5 cellular contexts compared by ENCODE assay signal in genomic region chr16:47056061-47056460, GRCh38.
DNase-seq lines count a peak whose midpoint lies in the region; ATAC-seq, FAIRE-seq and TF ChIP-seq lines count a peak whose summit lies in the region.
"Not testable (repeated sequence)": the region's sequence is repeated elsewhere in the genome, so short reads cannot be mapped to it uniquely, and the experiment has no call there.

No MANE protein-coding gene starts in this region.

- H3K36me3 ChIP-seq in HepG2 (replicated peaks in 1 of 2; ENCODE audit: control insufficient read depth in 1 of 2, insufficient read depth in 2 of 2, low read length in 2 of 2); sigmoid colon: not testable (repeated sequence)

- peak; percentile 5 for DNase-seq in activated T-cell treated with anti-CD3 and anti-CD28 coated beads, Interleukin-2, amount 50 U/mL, for 24 hours
- peak; percentile 66 for DNase-seq in cardiac septum (ENCODE audit: low spot score)
- not testable (repeated sequence) for DNase-seq in HepG2 (ENCODE audit: low spot score); neural crest cell (ENCODE audit: low read depth, low spot score)
- peak; percentile 22 for DNase-seq in sigmoid colon

- not testable (repeated sequence) for H3K4me3 ChIP-seq in HepG2 (replicated peaks in 1 of 3; ENCODE audit: insufficient read depth in 1 of 3, low read depth in 2 of 3, low read length in 3 of 3); sigmoid colon

- H3K27me3 ChIP-seq in HepG2 (ENCODE audit: control insufficient read depth in 1 of 2, insufficient read depth in 2 of 2, low read length in 2 of 2); sigmoid colon: not testable (repeated sequence)

- not testable (repeated sequence) for H4K20me1 ChIP-seq in HepG2 (ENCODE audit: insufficient read depth, low read length)

- TF ChIP-seq RAD21 in HepG2 (CRISPR knock-in tag; IDR thresholded peaks at IDR 0.05) = not testable (repeated sequence)

- POLR2A ChIA-PET in HepG2 (lab: Yijun Ruan, JAX) = not testable (repeated sequence)

- in situ Hi-C loops in HepG2 (cut with HindIII; ENCODE audit: extremely low pct_ligation_motif_present, low pct_unique_long_range_greater_than_20kb) = not testable (repeated sequence)

- H3K36me3 Mint-ChIP-seq in activated T-cell treated with anti-CD3 and anti-CD28 coated beads, Interleukin-2, amount 50 U/mL, for 24 hours (ENCODE audit: low read depth); neural crest cell (ENCODE audit: low read depth): not testable (repeated sequence)

- H3K4me1 ChIP-seq in HepG2 (ENCODE audit: insufficient read depth, low read length) = peaks cover 76% of the 10 kb centered on the region
- H3K4me1 ChIP-seq in sigmoid colon = not testable (repeated sequence)

- not testable (repeated sequence) for TF ChIP-seq CTCF in HepG2 (CRISPR knock-in tag; IDR thresholded peaks at IDR 0.05); neural crest cell (conservative IDR thresholded peaks at IDR 0.05); sigmoid colon (IDR thresholded peaks at IDR 0.05)

- H3K4me2 ChIP-seq in HepG2 (ENCODE audit: low read depth, low read length) = not testable (repeated sequence)

- TF ChIP-seq POLR2A in HepG2 (IDR thresholded peaks at IDR 0.05; ENCODE audit: insufficient read depth in 1 of 2, low read depth in 2 of 2, low read length in 2 of 2); sigmoid colon (IDR thresholded peaks at IDR 0.05): not testable (repeated sequence)

- not testable (repeated sequence) for H3K9ac ChIP-seq in HepG2 (ENCODE audit: insufficient read depth, low read depth, low read length)

- H3K4me1 Mint-ChIP-seq in activated T-cell treated with anti-CD3 and anti-CD28 coated beads, Interleukin-2, amount 50 U/mL, for 24 hours (ENCODE audit: low read depth); neural crest cell: not testable (repeated sequence)

- H3K9me3 Mint-ChIP-seq in activated T-cell treated with anti-CD3 and anti-CD28 coated beads, Interleukin-2, amount 50 U/mL, for 24 hours; neural crest cell: not testable (repeated sequence)

- not testable (repeated sequence) for H3K79me2 ChIP-seq in HepG2 (ENCODE audit: insufficient read depth, low read length)

- not testable (repeated sequence) for FAIRE-seq in HepG2 (lab: Jason Lieb, UNC)

- not testable (repeated sequence) for BruUV-seq in HepG2 (replicated peaks; lab: Mats Ljungman, UMichigan)

- not testable (repeated sequence) for H3K27ac ChIP-seq in HepG2 (ENCODE audit: extremely low read length, insufficient read depth, low read length); sigmoid colon

- ATAC-seq in HepG2 = not testable (repeated sequence)

- intact Hi-C loops in cardiac septum (cut with DNase I); HepG2 (cut with micrococcal nuclease; ENCODE audit: unreplicated experiment); sigmoid colon (cut with DNase I): not testable (repeated sequence)

- not testable (repeated sequence) for H3K4me3 Mint-ChIP-seq in activated T-cell treated with anti-CD3 and anti-CD28 coated beads, Interleukin-2, amount 50 U/mL, for 24 hours; neural crest cell

- TF ChIP-seq EP300 in HepG2 (IDR thresholded peaks at IDR 0.05; ENCODE audit: low read depth in 2 of 2, low read length in 2 of 2); HepG2 (CRISPR knock-in tag; IDR thresholded peaks at IDR 0.05; ENCODE audit: borderline replicate concordance); sigmoid colon (IDR thresholded peaks at IDR 0.05): not testable (repeated sequence)

- not testable (repeated sequence) for H3K27ac Mint-ChIP-seq in activated T-cell treated with anti-CD3 and anti-CD28 coated beads, Interleukin-2, amount 50 U/mL, for 24 hours
- H3K27ac Mint-ChIP-seq in neural crest cell (ENCODE audit: unreplicated experiment) = peak overlapping the region; percentile 19

- 89% methylated on average over 14 of the region's 14 CpGs for WGBS in HepG2 (ENCODE audit: low lambda C conversion rate)
- 92 to 93% methylated on average over 14 of the region's 14 CpGs for WGBS in sigmoid colon, 2 donors

- not testable (repeated sequence) for H2AFZ ChIP-seq in HepG2 (ENCODE audit: low read length)

- H3K9me3 ChIP-seq in HepG2 (ENCODE audit: low read length); sigmoid colon: not testable (repeated sequence)

- not testable (repeated sequence) for H3K27me3 Mint-ChIP-seq in activated T-cell treated with anti-CD3 and anti-CD28 coated beads, Interleukin-2, amount 50 U/mL, for 24 hours; neural crest cell (ENCODE audit: low read depth)

- CTCF ChIA-PET in HepG2 (lab: Yijun Ruan, JAX; ENCODE audit: low intra/inter-chr PET ratio, low total read pairs) = not testable (repeated sequence)

TF ChIP-seq in HepG2, 621 proteins besides CTCF, POLR2A, EP300 and RAD21:
- TF ChIP-seq ZNF629 (CRISPR knock-in tag; conservative IDR thresholded peaks at IDR 0.05) (peak; percentile 69), ZMYM3 (CRISPR knock-in tag; IDR thresholded peaks at IDR 0.05) (peak; percentile 47; the same call in 1 of the 2 replicates)
